Comparison of ENCODE assay signal across 8 cellular contexts in the genomic region with DNA sequence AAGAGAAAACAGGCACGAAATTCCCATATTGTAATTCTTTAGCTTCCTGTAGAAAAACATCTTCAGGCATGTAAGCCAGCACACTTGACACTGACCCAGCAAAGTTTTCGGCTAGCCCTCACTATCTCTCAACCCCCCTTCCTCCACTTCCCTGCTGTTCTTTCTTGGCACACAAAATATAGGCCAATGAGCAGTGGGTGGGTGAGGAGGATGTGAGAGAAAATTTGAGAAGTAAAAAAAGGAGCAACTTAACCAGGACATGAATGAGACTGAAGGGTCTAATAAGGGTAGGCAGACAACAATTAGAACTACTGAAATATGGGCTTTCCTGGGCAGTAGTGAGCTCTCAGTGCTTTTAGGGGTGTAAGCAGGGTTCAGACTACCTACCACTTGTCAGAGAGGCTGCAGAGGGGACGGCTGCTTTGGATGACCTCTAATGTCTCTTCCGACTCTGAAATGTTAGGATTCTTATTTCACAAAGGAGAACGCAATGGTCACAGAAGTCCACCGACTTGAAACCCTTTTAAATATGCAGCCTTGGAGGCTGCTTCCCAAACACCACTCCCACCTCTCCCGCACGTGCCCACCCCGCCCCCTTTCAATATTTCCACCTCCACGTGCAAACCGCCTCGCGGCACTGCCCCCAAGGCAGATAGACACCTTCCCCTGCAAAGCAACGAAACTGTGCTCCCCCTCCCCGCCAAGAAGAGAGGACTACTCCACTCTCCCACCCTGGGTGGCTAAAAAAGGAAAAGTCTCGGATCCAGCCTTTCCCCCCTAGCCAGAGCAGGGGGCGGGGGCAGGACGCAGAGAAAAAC. TPM values are rescaled to one million over a fixed set of nuclear protein-coding genes. Genes with fewer than 3 reads are reported as not detected.
DNase-seq lines count a peak whose midpoint lies in the region; ATAC-seq and TF ChIP-seq lines count a peak whose summit lies in the region.

No MANE protein-coding gene starts in this region.

- ATAC-seq in DND-41 (ENCODE audit: insufficient read depth, low read depth) (no peak), right cardiac atrium (no peak), GM21576 (IDR thresholded peaks at IDR 0.05; ENCODE audit: unreplicated experiment) (no peak), HG03442 (IDR thresholded peaks at IDR 0.05; ENCODE audit: unreplicated experiment) (no peak)
- ATAC-seq in activated T-helper 17 cell treated with anti-CD3 and anti-CD28 coated beads, Interleukin-2, amount 50 U/mL, for 72 hours (replicated peaks), result no peak

- H4K20me1 ChIP-seq in DND-41 (ENCODE audit: insufficient read depth, low read length), result peaks cover 57% of the 10 kb centered on the region

- intact Hi-C loops in right cardiac atrium (cut with DNase I), result no loop called here

- peak overlapping the region; percentile 88 for H3K9ac ChIP-seq in DND-41 (ENCODE audit: low read depth, low read length)

- WGBS in right cardiac atrium, result under 1% methylated on average over 18 of the region's 18 CpGs

- no peaks in the 10 kb centered on the region for H3K27me3 ChIP-seq in DND-41 (ENCODE audit: insufficient read depth, low read length, poor library complexity)
- no peaks in the 10 kb centered on the region for H3K27me3 ChIP-seq in right cardiac atrium (ENCODE audit: control insufficient read depth, insufficient read depth)

- H3K36me3 ChIP-seq in DND-41 (ENCODE audit: insufficient read depth, low read length), result peaks cover 60% of the 10 kb centered on the region
- H3K36me3 ChIP-seq in KOPT-K1 (ENCODE audit: insufficient read depth, low read length), result peaks cover 64% of the 10 kb centered on the region

- H3K4me1 ChIP-seq in DND-41 (ENCODE audit: insufficient read depth, low read length) (peaks cover 51% of the 10 kb centered on the region), right cardiac atrium (ENCODE audit: control insufficient read depth, insufficient read depth, low read length) (peaks cover 7% of the 10 kb centered on the region)

- H3K9me3 Mint-ChIP-seq in activated T-helper 17 cell treated with anti-CD3 and anti-CD28 coated beads, Interleukin-2, amount 50 U/mL, for 72 hours, result no peaks in the 10 kb centered on the region

- TF ChIP-seq CTCF in DND-41 (IDR thresholded peaks at IDR 0.05; ENCODE audit: borderline replicate concordance, extremely low read depth, low read length, poor library complexity, severe bottlenecking), result no peak
- TF ChIP-seq CTCF in retinal pigment epithelial cell (conservative IDR thresholded peaks at IDR 0.05; ENCODE audit: low read depth, low read length), result no peak

- DNase-seq in DND-41, result peak; percentile 42
- DNase-seq in right cardiac atrium, result peak in 2 of 3 donors; percentile 64 to 65
- DNase-seq in retinal pigment epithelial cell (ENCODE audit: low read depth), result no peak
- no peak for DNase-seq in ureter (ENCODE audit: low spot score)

- H3K9me3 ChIP-seq in DND-41 (ENCODE audit: insufficient read depth, low read length, severe bottlenecking) (no peaks in the 10 kb centered on the region), KOPT-K1 (ENCODE audit: insufficient read depth, low read length, poor library complexity, severe bottlenecking) (no peaks in the 10 kb centered on the region), right cardiac atrium (ENCODE audit: control insufficient read depth, low read length) (no peaks in the 10 kb centered on the region)

- H3K27me3 Mint-ChIP-seq in activated T-helper 17 cell treated with anti-CD3 and anti-CD28 coated beads, Interleukin-2, amount 50 U/mL, for 72 hours, result no peaks in the 10 kb centered on the region

- peaks cover 34% of the 10 kb centered on the region for H3K4me1 Mint-ChIP-seq in activated T-helper 17 cell treated with anti-CD3 and anti-CD28 coated beads, Interleukin-2, amount 50 U/mL, for 72 hours

- H2AFZ ChIP-seq in DND-41 (ENCODE audit: low read depth, low read length), result peak overlapping the region; percentile 50

- H3K36me3 Mint-ChIP-seq in activated T-helper 17 cell treated with anti-CD3 and anti-CD28 coated beads, Interleukin-2, amount 50 U/mL, for 72 hours (ENCODE audit: low read depth), result peaks cover 89% of the 10 kb centered on the region

- H3K4me3 Mint-ChIP-seq in activated T-helper 17 cell treated with anti-CD3 and anti-CD28 coated beads, Interleukin-2, amount 50 U/mL, for 72 hours, result peak overlapping the region; percentile 81

- H3K27ac Mint-ChIP-seq in activated T-helper 17 cell treated with anti-CD3 and anti-CD28 coated beads, Interleukin-2, amount 50 U/mL, for 72 hours, result peak overlapping the region; percentile 98

- peaks cover 93% of the 10 kb centered on the region for H3K79me2 ChIP-seq in DND-41 (ENCODE audit: insufficient read depth, low read length)

- H3K4me2 ChIP-seq in DND-41 (ENCODE audit: insufficient read depth, low read length), result peak overlapping the region; percentile 94

- H3K4me3 ChIP-seq in DND-41 (ENCODE audit: low read depth in 1 of 2, low read length in 2 of 2), result peak overlapping the region; percentile 86 to 88; a peak in 3 of 4 replicates
- H3K4me3 ChIP-seq in right cardiac atrium (ENCODE audit: low read length), result peak overlapping the region; percentile 74
- peak overlapping the region; percentile 92 for H3K4me3 ChIP-seq in retinal pigment epithelial cell (ENCODE audit: low read length)

- H3K27ac ChIP-seq in DND-41 (ENCODE audit: low read length) (peak overlapping the region; percentile 97), KOPT-K1 (ENCODE audit: low read depth, low read length, poor library complexity, severe bottlenecking) (peak overlapping the region; percentile 88), right cardiac atrium (ENCODE audit: low read length) (peak overlapping the region; percentile 97)

RNA-seq across cellular contexts. Expression of a gene that starts 0.9 kb away (rescaled TPM):
- total RNA-seq in activated T-helper 17 cell treated with anti-CD3 and anti-CD28 coated beads, Interleukin-2, amount 50 U/mL, for 72 hours, result 10 to 100 TPM; 10.7 to 17.2 TPM
- 1 to 10 TPM; 5.9 to 9.1 (median 6.3) TPM for total RNA-seq in right cardiac atrium
- 4.1 TPM for polyA plus RNA-seq in right cardiac atrium
- total RNA-seq in ureter, result 22.0 TPM

RNA-seq across cellular contexts. Expression of a gene that starts 1.4 kb away (rescaled TPM):
- 10 to 100 TPM; 37.5 to 66.2 TPM for total RNA-seq in activated T-helper 17 cell treated with anti-CD3 and anti-CD28 coated beads, Interleukin-2, amount 50 U/mL, for 72 hours
- total RNA-seq in right cardiac atrium, result 10 to 100 TPM in 1 of 4 donors, 1 to 10 TPM in 3; 8.1 to 13.6 (median 8.5) TPM
- polyA plus RNA-seq in right cardiac atrium, result 6.8 TPM
- 35.3 TPM for total RNA-seq in ureter

Comparison
In these comparisons a context has a peak if more than half of its experiments do, and no peak if none do; other contexts are left out.
1. DNase-seq: peak in DND-41 (single experiment) and right cardiac atrium (2 of 3); none in retinal pigment epithelial cell (single experiment) and ureter (single experiment).
2. Peak in every context shown above with its lines, with median percentiles within 50 percentile points of each other: H3K27ac ChIP-seq and H3K4me3 ChIP-seq.